Comparison of ENCODE assay signal across 13 cellular contexts in the genomic region with DNA sequence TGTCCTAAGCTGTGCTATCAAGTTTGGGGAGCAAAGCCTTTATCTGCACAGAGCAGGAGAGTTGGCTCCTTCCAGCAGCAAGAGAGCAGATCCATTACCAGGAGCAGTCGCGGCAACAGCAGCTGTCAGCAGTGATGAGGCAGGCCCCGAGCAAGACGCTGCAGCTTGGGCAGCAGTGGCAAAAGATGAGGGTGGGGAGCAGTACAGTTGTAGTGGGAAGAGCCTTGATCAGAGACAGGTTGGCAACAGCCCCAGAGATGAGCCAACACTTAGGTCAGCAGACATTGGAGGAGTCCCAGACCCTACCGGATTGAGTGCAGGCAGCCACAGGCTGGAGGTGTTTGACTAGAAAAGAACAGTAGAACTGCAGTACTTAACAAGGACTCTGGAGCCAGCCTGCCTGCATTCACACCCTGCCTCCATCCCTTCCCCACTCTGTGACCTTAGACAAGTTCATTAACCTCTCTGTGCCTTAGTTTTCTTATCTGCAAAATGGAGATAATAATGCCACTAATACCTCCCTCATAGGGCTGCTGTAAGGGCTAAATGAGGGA.
A peak's percentile ranks its signal among the peaks of the same experiment; 100 is the strongest.
DNase-seq lines count a peak whose midpoint lies in the region; ATAC-seq and TF ChIP-seq lines count a peak whose summit lies in the region.
"Had no signal": no experiment of that assay in that cellular context is flagged by ENCODE, and none has a peak within 500 bp of the region (broad histone marks: within the 10 kb centered on the region; RNA-seq: fewer than 3 reads in every experiment).

No MANE protein-coding gene starts in this region.

- H3K27me3 Mint-ChIP-seq in activated naive CD8-positive, alpha-beta T cell treated with anti-CD3 and anti-CD28 coated beads, Interleukin-2, amount 50 U/mL, for 24 hours, result no peaks in the 10 kb centered on the region
- H3K27me3 Mint-ChIP-seq: type B pancreatic cell had no signal

- peak overlapping the region; percentile 9 for H2AFZ ChIP-seq in ACC112 (ENCODE audit: low read length, unreplicated experiment)

- no peaks in the 10 kb centered on the region for H3K36me3 Mint-ChIP-seq in activated naive CD8-positive, alpha-beta T cell treated with anti-CD3 and anti-CD28 coated beads, Interleukin-2, amount 50 U/mL, for 24 hours (ENCODE audit: low read depth)
- H3K36me3 Mint-ChIP-seq: type B pancreatic cell had no signal

- no peak overlapping the region for H3K4me3 Mint-ChIP-seq in activated naive CD8-positive, alpha-beta T cell treated with anti-CD3 and anti-CD28 coated beads, Interleukin-2, amount 50 U/mL, for 24 hours
- H3K4me3 Mint-ChIP-seq: dendritic cell treated with granulocyte-macrophage colony-stimulating factor and Interleukin-4, amounts not matched to agents 40 ng/mL and 50 ng/mL, for 4 days; type B pancreatic cell had no signal

- no peaks in the 10 kb centered on the region for H3K36me3 ChIP-seq in ACC112 (ENCODE audit: insufficient read depth, low read length)

- peaks cover 27% of the 10 kb centered on the region for H3K4me1 Mint-ChIP-seq in activated naive CD8-positive, alpha-beta T cell treated with anti-CD3 and anti-CD28 coated beads, Interleukin-2, amount 50 U/mL, for 24 hours

- no peaks in the 10 kb centered on the region for H3K9me3 Mint-ChIP-seq in activated naive CD8-positive, alpha-beta T cell treated with anti-CD3 and anti-CD28 coated beads, Interleukin-2, amount 50 U/mL, for 24 hours
- H3K9me3 Mint-ChIP-seq: dendritic cell treated with granulocyte-macrophage colony-stimulating factor and Interleukin-4, amounts not matched to agents 40 ng/mL and 50 ng/mL, for 4 days; type B pancreatic cell had no signal

- ATAC-seq in left lobe of liver (peak; percentile 11), GM21576 (IDR thresholded peaks at IDR 0.05; ENCODE audit: unreplicated experiment) (no peak)
- no peak for ATAC-seq in activated naive CD8-positive, alpha-beta T cell treated with anti-CD3 and anti-CD28 coated beads, Interleukin-2, amount 50 U/mL, for 24 hours

- peak overlapping the region; percentile 44 for H3K4me3 ChIP-seq in ACC112 (ENCODE audit: low read depth, low read length)
- H3K4me3 ChIP-seq in choroid plexus epithelial cell (ENCODE audit: low read depth, low read length), result no peak overlapping the region
- H3K4me3 ChIP-seq: lung had no signal

- H3K27ac ChIP-seq in ACC112 (ENCODE audit: low read depth, low read length), result peak overlapping the region; percentile 35; the same call in 1 of the 2 replicates

- no peaks in the 10 kb centered on the region for H3K79me2 ChIP-seq in ACC112 (ENCODE audit: control insufficient read depth, insufficient read depth, low read length, unreplicated experiment)

- no peak overlapping the region for H3K27ac Mint-ChIP-seq in activated naive CD8-positive, alpha-beta T cell treated with anti-CD3 and anti-CD28 coated beads, Interleukin-2, amount 50 U/mL, for 24 hours
- H3K27ac Mint-ChIP-seq: dendritic cell treated with granulocyte-macrophage colony-stimulating factor and Interleukin-4, amounts not matched to agents 40 ng/mL and 50 ng/mL, for 4 days; type B pancreatic cell had no signal

- TF ChIP-seq CTCF in choroid plexus epithelial cell (conservative IDR thresholded peaks at IDR 0.05; ENCODE audit: low read depth, low read length), result no peak

- H3K4me1 ChIP-seq in ACC112 (ENCODE audit: control insufficient read depth, insufficient read depth, low read length, unreplicated experiment), result peaks cover 35% of the 10 kb centered on the region

- DNase-seq in HT1080 (ENCODE audit: low read depth) (peak; percentile 95), choroid plexus epithelial cell (ENCODE audit: low read depth) (peak; percentile 70), left lobe of liver (ENCODE audit: low spot score) (no peak), NCI-H82 treated with DMSO at 0.1 percent for 48 hours (lab: John Stamatoyannopoulos, UW; ENCODE audit: unreplicated experiment) (no peak)
- no peak for DNase-seq in activated CD4-positive, alpha-beta T cell treated with anti-CD3 and anti-CD28 coated beads for 1 hour
- DNase-seq in activated naive CD8-positive, alpha-beta T cell treated with anti-CD3 and anti-CD28 coated beads, Interleukin-2, amount 50 U/mL, for 24 hours, result no peak
- DNase-seq: Calu3, NCI-H1417 treated with DMSO at 0.1 percent for 48 hours had no signal

- H3K27me3 ChIP-seq in ACC112 (ENCODE audit: insufficient read depth, low read length), result no peaks in the 10 kb centered on the region

Comparison
In these comparisons a context has a peak if more than half of its experiments do, and no peak if none do; other contexts are left out.
1. DNase-seq: peak in HT1080 (single experiment) and choroid plexus epithelial cell (single experiment); none in left lobe of liver (single experiment), activated CD4-positive, alpha-beta T cell treated with anti-CD3 and anti-CD28 coated beads for 1 hour (single experiment), NCI-H82 treated with DMSO at 0.1 percent for 48 hours (single experiment) and activated naive CD8-positive, alpha-beta T cell treated with anti-CD3 and anti-CD28 coated beads, Interleukin-2, amount 50 U/mL, for 24 hours (single experiment).